16 cellular contexts compared by ENCODE assay signal in the genomic region with DNA sequence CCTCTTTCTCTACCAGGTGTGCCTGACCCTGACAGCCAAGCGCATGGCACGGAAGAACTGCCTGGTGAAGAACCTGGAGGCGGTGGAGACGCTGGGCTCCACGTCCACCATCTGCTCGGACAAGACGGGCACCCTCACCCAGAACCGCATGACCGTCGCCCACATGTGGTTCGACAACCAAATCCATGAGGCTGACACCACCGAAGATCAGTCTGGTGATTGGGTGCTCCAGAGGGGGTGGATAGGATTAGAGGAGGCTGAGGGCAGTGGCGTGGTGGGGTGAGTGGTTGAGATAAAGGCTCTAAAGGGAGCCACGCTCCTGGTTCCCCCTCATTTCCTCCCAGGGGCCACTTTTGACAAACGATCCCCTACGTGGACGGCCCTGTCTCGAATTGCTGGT. TPM values are rescaled to one million over a fixed set of nuclear protein-coding genes. Genes with fewer than 3 reads are reported as not detected.
DNase-seq lines count a peak whose midpoint lies in the region; ATAC-seq and TF ChIP-seq lines count a peak whose summit lies in the region.
"Had no signal": no experiment of that assay in that cellular context is flagged by ENCODE, and none has a peak within 500 bp of the region (broad histone marks: within the 10 kb centered on the region; RNA-seq: fewer than 3 reads in every experiment).

No MANE protein-coding gene starts in this region.

- H3K36me3 ChIP-seq in esophagus muscularis mucosa (peaks cover 34 to 77% (median 71%) of the 10 kb centered on the region in 4 donors), psoas muscle (ENCODE audit: insufficient read depth in 1 of 2, low read depth in 1 of 2) (peaks cover 0 to 88% of the 10 kb centered on the region in 2 donors), thoracic aorta (peaks cover 77% of the 10 kb centered on the region)
- H3K36me3 ChIP-seq: BLaER1 treated with 17β-estradiol and CSF1 and Interleukin-3, amounts not matched to agents 10 nM and 100 nM had no signal

- TF ChIP-seq EP300 in esophagus muscularis mucosa (IDR thresholded peaks at IDR 0.05): no peak

- H3K9me3 ChIP-seq in esophagus muscularis mucosa: no peaks in the 10 kb centered on the region
- H3K9me3 ChIP-seq in psoas muscle: no peaks in the 10 kb centered on the region
- H3K9me3 ChIP-seq in thoracic aorta: no peaks in the 10 kb centered on the region
- H3K9me3 ChIP-seq: BLaER1 treated with 17β-estradiol and CSF1 and Interleukin-3, amounts not matched to agents 10 nM and 100 nM had no signal

- WGBS in esophagus muscularis mucosa: 90% methylated on average over 18 of the region's 18 CpGs
- WGBS in psoas muscle, 3 donors: 52 to 86% (median 65%) methylated on average over 18 of the region's 18 CpGs

- TF ChIP-seq CTCF in esophagus muscularis mucosa (IDR thresholded peaks at IDR 0.05) (no peak), psoas muscle (IDR thresholded peaks at IDR 0.05) (no peak), thoracic aorta (IDR thresholded peaks at IDR 0.05) (no peak)

- peak overlapping the region; percentile 83 to 87 (median 85) for H3K27ac ChIP-seq in esophagus muscularis mucosa (replicated peaks in 1 of 4)
- H3K27ac ChIP-seq in psoas muscle: peak overlapping the region; percentile 98
- peak overlapping the region; percentile 81 to 97 for H3K27ac ChIP-seq in thoracic aorta
- H3K27ac ChIP-seq: 22Rv1; BLaER1 treated with 17β-estradiol and CSF1 and Interleukin-3, amounts not matched to agents 10 nM and 100 nM had no signal

- H3K4me1 ChIP-seq in esophagus muscularis mucosa (peaks cover 70 to 98% (median 86%) of the 10 kb centered on the region in 4 donors), psoas muscle (peaks cover 95% of the 10 kb centered on the region), thoracic aorta (ENCODE audit: control insufficient read depth in 1 of 2, low read depth in 2 of 2) (peaks cover 42 to 83% of the 10 kb centered on the region in 2 donors)
- H3K4me1 ChIP-seq: BLaER1 treated with 17β-estradiol and CSF1 and Interleukin-3, amounts not matched to agents 10 nM and 100 nM had no signal

- intact Hi-C loops in cardiac septum (cut with DNase I) (no loop called here), Right ventricle myocardium inferior (cut with DNase I) (no loop called here), esophagus muscularis mucosa (cut with DNase I) (no loop called here), psoas muscle (cut with DNase I) (no loop called here), head of caudate nucleus (cut with DNase I) (no loop called here)

- TF ChIP-seq POLR2A in esophagus muscularis mucosa (IDR thresholded peaks at IDR 0.05; ENCODE audit: low read depth): no peak

- ATAC-seq in Right ventricle myocardium inferior (no peak), psoas muscle (no peak), thoracic aorta (ENCODE audit: insufficient number of reproducible peaks, low FRiP score, low read depth) (no peak)

- H3K4me3 ChIP-seq in esophagus muscularis mucosa: no peak overlapping the region
- peak overlapping the region; percentile 52 for H3K4me3 ChIP-seq in psoas muscle
- no peak overlapping the region for H3K4me3 ChIP-seq in thoracic aorta
- H3K4me3 ChIP-seq: BLaER1 treated with 17β-estradiol and CSF1 and Interleukin-3, amounts not matched to agents 10 nM and 100 nM had no signal

- H3K27me3 ChIP-seq in esophagus muscularis mucosa (no peaks in the 10 kb centered on the region), psoas muscle (ENCODE audit: insufficient read depth in 3 of 3, low read length in 2 of 3) (no peaks in the 10 kb centered on the region), thoracic aorta (replicated peaks; ENCODE audit: insufficient read depth) (no peaks in the 10 kb centered on the region)
- H3K27me3 ChIP-seq: BLaER1 treated with 17β-estradiol and CSF1 and Interleukin-3, amounts not matched to agents 10 nM and 100 nM had no signal

- peak; percentile 65 for DNase-seq in cardiac septum (ENCODE audit: low spot score)
- no peak for DNase-seq in Right ventricle myocardium inferior (ENCODE audit: missing footprints)
- no peak for DNase-seq in esophagus muscularis mucosa (ENCODE audit: extremely low spot score)
- DNase-seq in psoas muscle: peak in 1 of 2 donors; percentile 57
- DNase-seq in thoracic aorta (ENCODE audit: low spot score): no peak
- DNase-seq in head of caudate nucleus: no peak
- DNase-seq in activated T-cell treated with anti-CD3 and anti-CD28 coated beads, Interleukin-2, amount 50 U/mL, for 48 hours: no peak
- DNase-seq in AG08395 (ENCODE audit: low spot score): no peak
- DNase-seq: DMS 273 treated with DMSO at 0.1 percent for 48 hours, NCI-H1436 treated with DMSO at 0.1 percent for 48 hours, NCI-H2081 treated with DMSO at 0.1 percent for 48 hours, NCI-H524 treated with DMSO at 0.1 percent for 48 hours had no signal

RNA-seq across cellular contexts. Expression of gene ATP1A2, which starts 13.1 kb away (rescaled TPM):
- total RNA-seq in cardiac septum (147 TPM), Right ventricle myocardium inferior (209 TPM), esophagus muscularis mucosa (100 to 1,000 TPM; 101 to 214 (median 130) TPM), psoas muscle (1,000 to 10,000 TPM in 1 of 4 donors, 100 to 1,000 TPM in 3; 523 to 1,040 (median 587) TPM), thoracic aorta (100 to 1,000 TPM in 1 of 2 donors, 10 to 100 TPM in 1; 86.0 to 146 TPM)
- polyA plus RNA-seq in psoas muscle: 100 to 1,000 TPM in 2 of 3 donors, 10 to 100 TPM in 1; 52.5 to 194 (median 162) TPM

RNA-seq across cellular contexts. Expression of gene ATP1A4, which starts 22.8 kb away (rescaled TPM):
- total RNA-seq in cardiac septum: 1.0 TPM
- total RNA-seq in Right ventricle myocardium inferior: not detected
- total RNA-seq in esophagus muscularis mucosa: 1 to 10 TPM in 1 of 4 donors, under 1 TPM in 2, not detected in 1; 0.17 to 2.1 (median 0.98) TPM
- total RNA-seq in psoas muscle: 1 to 10 TPM in 1 of 4 donors, under 1 TPM in 3; 0.07 to 2.0 (median 0.38) TPM
- 1 to 10 TPM in 1 of 3 donors, under 1 TPM in 2; 0.03 to 1.3 (median 0.13) TPM for polyA plus RNA-seq in psoas muscle
- total RNA-seq in thoracic aorta: 1 to 10 TPM in 1 of 2 donors, under 1 TPM in 1; 0.68 to 1.1 TPM
- total RNA-seq: HFFc6, IMR-90 had no signal
- polyA plus RNA-seq: IMR-90 had no signal

RNA-seq across cellular contexts. Expression of gene IGSF8, which starts 30.2 kb away (rescaled TPM):
- total RNA-seq in cardiac septum: 29.7 TPM
- 21.9 TPM for total RNA-seq in Right ventricle myocardium inferior
- total RNA-seq in esophagus muscularis mucosa: 10 to 100 TPM; 12.0 to 27.0 (median 21.9) TPM
- 1 to 10 TPM; 4.3 to 8.6 (median 6.4) TPM for total RNA-seq in psoas muscle
- 1 to 10 TPM; 4.9 to 6.5 (median 6.4) TPM for polyA plus RNA-seq in psoas muscle
- 10 to 100 TPM; 29.6 to 40.8 TPM for total RNA-seq in thoracic aorta

RNA-seq across cellular contexts. Expression of gene KCNJ9, which starts 47.3 kb away (rescaled TPM):
- total RNA-seq in cardiac septum (not detected), Right ventricle myocardium inferior (not detected), esophagus muscularis mucosa (not detected), psoas muscle (not detected), thoracic aorta (under 1 TPM in 1 of 2 donors, not detected in 1; 0.95 TPM)
- under 1 TPM in 2 of 3 donors, not detected in 1; 0.01 to 0.04 TPM for polyA plus RNA-seq in psoas muscle
- total RNA-seq: HFFc6, IMR-90 had no signal
- polyA plus RNA-seq: IMR-90 had no signal

RNA-seq across cellular contexts. Expression of gene KCNJ10, which starts 58.7 kb away (rescaled TPM):
- 0.05 TPM for total RNA-seq in cardiac septum
- not detected for total RNA-seq in Right ventricle myocardium inferior
- total RNA-seq in esophagus muscularis mucosa: under 1 TPM in 1 of 4 donors, not detected in 3; 0.06 TPM
- total RNA-seq in psoas muscle: under 1 TPM in 2 of 4 donors, not detected in 2; 0.08 to 0.09 TPM
- under 1 TPM in 2 of 3 donors, not detected in 1; 0.01 to 0.03 TPM for polyA plus RNA-seq in psoas muscle
- not detected for total RNA-seq in thoracic aorta
- total RNA-seq: HFFc6, IMR-90 had no signal
- polyA plus RNA-seq: IMR-90 had no signal
